1 cellular context compared by ENCODE assay signal in the genomic region with DNA sequence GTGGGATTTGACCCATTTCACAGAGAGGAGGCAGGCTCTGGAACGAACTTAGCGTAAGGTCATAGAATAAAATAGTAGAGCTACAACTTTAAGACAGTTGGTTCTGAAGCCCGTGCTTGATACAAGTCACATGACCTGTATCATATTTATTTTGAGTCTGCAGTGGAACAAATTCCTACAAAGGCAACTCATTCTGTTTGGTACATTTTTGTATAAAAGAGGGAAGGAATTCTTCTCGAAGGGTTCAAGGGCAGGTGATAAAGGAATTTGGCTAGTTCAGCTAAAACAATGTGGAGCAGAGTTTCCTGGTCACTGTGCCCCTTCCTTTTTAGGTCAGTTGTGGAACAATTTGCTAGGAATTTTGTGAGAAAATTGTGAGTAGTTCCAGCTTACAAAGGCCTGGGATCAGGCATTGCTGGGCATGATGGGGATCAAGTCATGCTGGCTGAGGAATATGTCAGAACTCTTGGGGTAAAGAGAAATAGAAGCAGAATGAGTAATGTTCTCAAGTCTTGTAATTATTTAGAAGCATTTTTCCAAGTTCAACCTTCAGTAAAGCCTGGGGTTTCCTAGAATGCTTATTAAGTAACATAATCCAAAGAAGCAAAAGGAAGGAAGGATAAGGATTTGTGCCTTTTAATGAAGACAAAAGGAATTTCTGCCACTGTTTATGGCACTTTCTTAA.
TF ChIP-seq lines count a peak whose summit lies in the region.

No MANE protein-coding gene starts in this region.

TF ChIP-seq in IMR-90, 13 proteins besides CTCF, POLR2A, EP300 and RAD21 (continued from another document):
- TF ChIP-seq, protein P1, sequence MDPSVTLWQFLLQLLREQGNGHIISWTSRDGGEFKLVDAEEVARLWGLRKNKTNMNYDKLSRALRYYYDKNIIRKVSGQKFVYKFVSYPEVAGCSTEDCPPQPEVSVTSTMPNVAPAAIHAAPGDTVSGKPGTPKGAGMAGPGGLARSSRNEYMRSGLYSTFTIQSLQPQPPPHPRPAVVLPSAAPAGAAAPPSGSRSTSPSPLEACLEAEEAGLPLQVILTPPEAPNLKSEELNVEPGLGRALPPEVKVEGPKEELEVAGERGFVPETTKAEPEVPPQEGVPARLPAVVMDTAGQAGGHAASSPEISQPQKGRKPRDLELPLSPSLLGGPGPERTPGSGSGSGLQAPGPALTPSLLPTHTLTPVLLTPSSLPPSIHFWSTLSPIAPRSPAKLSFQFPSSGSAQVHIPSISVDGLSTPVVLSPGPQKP (IDR thresholded peaks at IDR 0.05; ENCODE audit: borderline replicate concordance, low read depth, low read length) = no peak
- TF ChIP-seq CHD1 (IDR thresholded peaks at IDR 0.05; ENCODE audit: low read depth, low read length) (no peak), MAFK (IDR thresholded peaks at IDR 0.05; ENCODE audit: low read depth, low read length) (no peak), NFE2L2 (IDR thresholded peaks at IDR 0.05; ENCODE audit: low read depth, low read length) (no peak), BHLHE40 (IDR thresholded peaks at IDR 0.05; ENCODE audit: low read depth, low read length) (peak; percentile 62; the same call in 1 of the 2 replicates), MAZ (IDR thresholded peaks at IDR 0.05; ENCODE audit: borderline replicate concordance, low read depth, low read length) (no peak), FOS (IDR thresholded peaks at IDR 0.05; ENCODE audit: low read depth, low read length) (no peak)
